In genomic region chr13:50664961-50665360, GRCh38 we compare ENCODE assay signal across 33 cellular contexts.
"Had no signal": no experiment of that assay in that cellular context is flagged by ENCODE, and none has a peak within 500 bp of the region (broad histone marks: within the 10 kb centered on the region; RNA-seq: fewer than 3 reads in every experiment).

No MANE protein-coding gene starts in this region.

- H3K27me3 ChIP-seq: brain microvascular endothelial cell, Peyer's patch had no signal

- H3K4me3 ChIP-seq: Peyer's patch had no signal

- ATAC-seq: activated CD8-positive, alpha-beta T cell treated with anti-CD3 and anti-CD28 coated beads for 36 hours; activated T-cell treated with anti-CD3 and anti-CD28 coated beads, Interleukin-2, amount 50 U/mL, for 72 hours; activated T-helper 17 cell treated with anti-CD3 and anti-CD28 coated beads, Interleukin-2, amount 50 U/mL, for 72 hours; PC-3; SK-N-SH treated with all-trans-retinoic acid at 6 μM for 48 hours had no signal

- H3K9me3 ChIP-seq: Peyer's patch had no signal

- DNase-seq: activated CD4-positive, alpha-beta T cell treated with anti-CD3 and anti-CD28 coated beads, Interleukin-2, amount 10 ng/mL, durations not matched to agents 24 days and 14 days; activated CD4-positive, alpha-beta T cell treated with anti-CD3 and anti-CD28 coated beads, Interleukin-2, amount 50 U/mL, for 4 hours; activated CD4-positive, CD25-positive, alpha-beta regulatory T cell; activated CD8-positive, alpha-beta T cell treated with anti-CD3 and anti-CD28 coated beads for 36 hours; activated effector memory CD4-positive, alpha-beta T cell treated with anti-CD3 and anti-CD28 coated beads, Interleukin-2, amount 50 U/mL, for 16 hours; activated naive CD4-positive, alpha-beta T cell; activated naive CD4-positive, alpha-beta T cell treated with anti-CD3 and anti-CD28 coated beads, Interleukin-2, amount 50 U/mL, for 16 hours; activated naive CD8-positive, alpha-beta T cell treated with anti-CD3 and anti-CD28 coated beads for 36 hours; activated T-cell treated with anti-CD3 and anti-CD28 coated beads, Interleukin-2, amount 50 U/mL, for 1 hour; activated T-cell treated with anti-CD3 and anti-CD28 coated beads, Interleukin-2, amount 50 U/mL, for 72 hours; amniotic stem cell; aorta; brain microvascular endothelial cell; central memory CD4-positive, alpha-beta T cell; cortex of kidney; NCI-H1105; NCI-H1417 treated with DMSO at 0.1 percent for 48 hours; NCI-H187 treated with DMSO at 0.1 percent for 48 hours; NCI-H2081 treated with DMSO at 0.1 percent for 48 hours; NCI-H345; NCI-H526 treated with DMSO at 0.1 percent for 48 hours; NK-92 treated with Interleukin-12 subunit alpha and Interleukin-12 subunit beta, amount 100 ng/mL, for 24 hours; PC-3; Peyer's patch; RPMI8226; SIG-M5; SW 1271; T-helper 1 cell; T-helper 2 cell; T-helper 9 cell had no signal

- H3K4me1 ChIP-seq: Peyer's patch had no signal

- H3K27ac ChIP-seq: brain microvascular endothelial cell, Peyer's patch, VCaP had no signal

- H3K36me3 ChIP-seq: brain microvascular endothelial cell, Peyer's patch had no signal
